ENCODE assay signal across 14 cellular contexts in genomic region chr20:48717095-48717958, GRCh38.
DNase-seq lines count a peak whose midpoint lies in the region; ATAC-seq and TF ChIP-seq lines count a peak whose summit lies in the region.
"Had no signal": no experiment of that assay in that cellular context is flagged by ENCODE, and none has a peak within 500 bp of the region (broad histone marks: within the 10 kb centered on the region; RNA-seq: fewer than 3 reads in every experiment).

No MANE protein-coding gene starts in this region.

- H3K27ac Mint-ChIP-seq in CD8-positive, alpha-beta memory T cell, result peak overlapping the region; percentile 83 to 100 (median 95)
- peak overlapping the region; percentile 99 for H3K27ac Mint-ChIP-seq in activated CD8-positive, alpha-beta T cell treated with anti-CD3 and anti-CD28 coated beads, Interleukin-2, amount 10 ng/mL, durations not matched to agents 7 days and 5 days

- no peaks in the 10 kb centered on the region for H3K9me3 ChIP-seq in CD8-positive, alpha-beta memory T cell (ENCODE audit: low read length)
- no peaks in the 10 kb centered on the region for H3K9me3 ChIP-seq in mucosa of descending colon
- H3K9me3 ChIP-seq in tibial nerve, result peaks cover 0 to 8% (median 0%) of the 10 kb centered on the region in 4 donors
- H3K9me3 ChIP-seq: vagina had no signal

- 61 to 64% methylated on average over 4 of the region's 4 CpGs for WGBS in tibial nerve, 2 donors

- TF ChIP-seq POLR2A in tibial nerve (IDR thresholded peaks at IDR 0.05), result no peak

- intact Hi-C loops in mucosa of descending colon (cut with DNase I, micrococcal nuclease), result no loop called here

- CTCF ChIA-PET in CD8-positive, alpha-beta memory T cell (lab: Charles Lee), result interaction anchor here (0.6 to 2.7 kb wide), 5 partner anchors 8 to 188 kb away, joined by 3 to 11 read pairs (median 5); no protein-coding TSS in a partner anchor
- CTCF ChIA-PET in activated CD8-positive, alpha-beta T cell treated with anti-CD3 and anti-CD28 coated beads, Interleukin-2, amount 10 ng/mL, durations not matched to agents 7 days and 5 days (lab: Charles Lee), result interaction anchor here (0.7 to 4.9 kb wide), 10 partner anchors 11 to 189 kb away, joined by 3 to 30 read pairs (median 4); no protein-coding TSS in a partner anchor
- CTCF ChIA-PET in HEK293T (lab: Yijun Ruan, JAX), result no interaction called here

- H3K4me1 Mint-ChIP-seq in CD8-positive, alpha-beta memory T cell, result peaks cover 93 to 94% (median 94%) of the 10 kb centered on the region in 3 donors
- peaks cover 94% of the 10 kb centered on the region for H3K4me1 Mint-ChIP-seq in activated CD8-positive, alpha-beta T cell treated with anti-CD3 and anti-CD28 coated beads, Interleukin-2, amount 10 ng/mL, durations not matched to agents 7 days and 5 days (ENCODE audit: low read depth)

- ATAC-seq in GM19468 (IDR thresholded peaks at IDR 0.05; ENCODE audit: extremely low read depth, unreplicated experiment), result peak; percentile 21
- peak; percentile 25 for ATAC-seq in activated CD8-positive, alpha-beta T cell treated with anti-CD3 and anti-CD28 coated beads, Interleukin-2, amount 10 ng/mL, durations not matched to agents 7 days and 5 days
- ATAC-seq in mucosa of descending colon, result peak; percentile 13
- no peak for ATAC-seq in GM19397 (IDR thresholded peaks at IDR 0.05; ENCODE audit: unreplicated experiment)

- DNase-seq in CD8-positive, alpha-beta memory T cell, result no peak
- no peak for DNase-seq in activated CD8-positive, alpha-beta T cell treated with anti-CD3 and anti-CD28 coated beads, Interleukin-2, amount 10 ng/mL, durations not matched to agents 7 days and 5 days
- no peak for DNase-seq in mucosa of descending colon
- no peak for DNase-seq in tibial nerve (ENCODE audit: low spot score in 2 of 2)
- DNase-seq in DMS153 (lab: John Stamatoyannopoulos, UW), result no peak
- DNase-seq in HEK293T (ENCODE audit: extremely low spot score), result no peak
- DNase-seq: GM23248, KBM-7, mesendoderm, retina had no signal

- peak overlapping the region; percentile 35 to 88 (median 79) for H3K4me3 Mint-ChIP-seq in CD8-positive, alpha-beta memory T cell
- H3K4me3 Mint-ChIP-seq in activated CD8-positive, alpha-beta T cell treated with anti-CD3 and anti-CD28 coated beads, Interleukin-2, amount 10 ng/mL, durations not matched to agents 7 days and 5 days, result peak overlapping the region; percentile 67

- no peaks in the 10 kb centered on the region for H3K36me3 ChIP-seq in CD8-positive, alpha-beta memory T cell (ENCODE audit: insufficient read depth, low read length)
- H3K36me3 ChIP-seq in mucosa of descending colon (ENCODE audit: low read depth), result no peaks in the 10 kb centered on the region
- H3K36me3 ChIP-seq in tibial nerve, result peaks cover 0 to 9% (median 0%) of the 10 kb centered on the region in 3 donors
- H3K36me3 ChIP-seq: vagina had no signal

- H3K4me1 ChIP-seq in CD8-positive, alpha-beta memory T cell (ENCODE audit: insufficient read depth, low read length), result peaks cover 78% of the 10 kb centered on the region
- H3K4me1 ChIP-seq in mucosa of descending colon (ENCODE audit: low read depth) (peaks cover 14% of the 10 kb centered on the region), tibial nerve (peaks cover 0 to 53% (median 22%) of the 10 kb centered on the region in 4 donors)

- no peak for TF ChIP-seq EP300 in tibial nerve (IDR thresholded peaks at IDR 0.05)

- TF ChIP-seq CTCF in mucosa of descending colon (IDR thresholded peaks at IDR 0.05), result no peak
- no peak for TF ChIP-seq CTCF in tibial nerve (IDR thresholded peaks at IDR 0.05)

- H3K9me3 Mint-ChIP-seq in CD8-positive, alpha-beta memory T cell, result no peaks in the 10 kb centered on the region
- H3K9me3 Mint-ChIP-seq in activated CD8-positive, alpha-beta T cell treated with anti-CD3 and anti-CD28 coated beads, Interleukin-2, amount 10 ng/mL, durations not matched to agents 7 days and 5 days (ENCODE audit: insufficient read depth), result peaks cover 7% of the 10 kb centered on the region

- POLR2A ChIA-PET in CD8-positive, alpha-beta memory T cell (lab: Charles Lee), result interaction anchor here (0.7 to 1.3 kb wide), 5 partner anchors 8 to 110 kb away, joined by 3 to 7 read pairs (median 4); partner anchors contain the start of gene PREX1
- POLR2A ChIA-PET in activated CD8-positive, alpha-beta T cell treated with anti-CD3 and anti-CD28 coated beads, Interleukin-2, amount 10 ng/mL, durations not matched to agents 7 days and 5 days (lab: Charles Lee), result interaction anchor here (0.6 to 3.8 kb wide), 10 partner anchors 10 to 113 kb away, joined by 3 to 23 read pairs (median 4); no protein-coding TSS in a partner anchor
- POLR2A ChIA-PET in HEK293T (lab: Yijun Ruan, JAX), result no interaction called here

- peaks cover 8 to 35% (median 21%) of the 10 kb centered on the region in 3 donors for H3K36me3 Mint-ChIP-seq in CD8-positive, alpha-beta memory T cell
- H3K36me3 Mint-ChIP-seq in activated CD8-positive, alpha-beta T cell treated with anti-CD3 and anti-CD28 coated beads, Interleukin-2, amount 10 ng/mL, durations not matched to agents 7 days and 5 days (ENCODE audit: low read depth), result peaks cover 87% of the 10 kb centered on the region

- no peak overlapping the region for H3K27ac ChIP-seq in CD8-positive, alpha-beta memory T cell (ENCODE audit: low read depth, low read length)
- peak overlapping the region in 2 of 4 donors; percentile 56 to 68 for H3K27ac ChIP-seq in tibial nerve
- H3K27ac ChIP-seq: GM23248, vagina, VCaP had no signal

- H3K4me3 ChIP-seq in CD8-positive, alpha-beta memory T cell (ENCODE audit: low read length), result no peak overlapping the region
- H3K4me3 ChIP-seq in mucosa of descending colon, result no peak overlapping the region
- H3K4me3 ChIP-seq in tibial nerve, result no peak overlapping the region
- H3K4me3 ChIP-seq: GM23248, vagina had no signal

- H3K27me3 Mint-ChIP-seq in CD8-positive, alpha-beta memory T cell, result peaks cover 0 to 5% of the 10 kb centered on the region in 2 donors
- H3K27me3 Mint-ChIP-seq in activated CD8-positive, alpha-beta T cell treated with anti-CD3 and anti-CD28 coated beads, Interleukin-2, amount 10 ng/mL, durations not matched to agents 7 days and 5 days (ENCODE audit: low read depth), result no peaks in the 10 kb centered on the region

- H3K27me3 ChIP-seq in CD8-positive, alpha-beta memory T cell (ENCODE audit: insufficient read depth, low read length, poor library complexity, severe bottlenecking), result no peaks in the 10 kb centered on the region
- no peaks in the 10 kb centered on the region for H3K27me3 ChIP-seq in tibial nerve
- H3K27me3 ChIP-seq: vagina had no signal

TF ChIP-seq in HEK293T, 16 proteins besides CTCF, POLR2A, EP300 and RAD21:
- TF ChIP-seq ELF4 (IDR thresholded peaks at IDR 0.05) (no peak), FOXK2 (IDR thresholded peaks at IDR 0.05) (no peak), FOXM1 (IDR thresholded peaks at IDR 0.05; ENCODE audit: borderline replicate concordance) (no peak)
